In the genomic region with DNA sequence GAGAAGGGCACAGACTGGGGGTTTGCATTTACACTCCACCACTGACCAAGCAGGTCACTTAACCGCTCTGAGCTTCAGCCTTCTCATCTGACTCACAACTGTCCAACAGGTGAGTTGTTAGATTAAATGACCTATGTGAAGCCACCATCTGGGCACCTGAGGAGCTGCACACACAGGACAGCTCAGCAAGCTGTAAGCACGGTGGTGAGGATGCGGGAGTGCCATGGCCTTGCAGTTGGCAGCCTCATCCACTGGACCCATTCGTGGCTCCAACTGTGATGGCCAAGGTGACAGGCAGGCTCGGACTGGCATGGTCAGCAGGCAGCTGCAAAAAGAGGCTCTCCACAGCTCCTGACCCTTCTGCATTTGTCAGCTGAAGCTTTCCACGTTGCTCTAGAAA, we compare ENCODE assay signal across 24 cellular contexts. TPM values are rescaled to one million over a fixed set of nuclear protein-coding genes. Genes with fewer than 3 reads are reported as not detected.
DNase-seq lines count a peak whose midpoint lies in the region; ATAC-seq and TF ChIP-seq lines count a peak whose summit lies in the region.
"Had no signal": no experiment of that assay in that cellular context is flagged by ENCODE, and none has a peak within 500 bp of the region (broad histone marks: within the 10 kb centered on the region; RNA-seq: fewer than 3 reads in every experiment).

No MANE protein-coding gene starts in this region.

- H3K4me3 Mint-ChIP-seq in endodermal cell: no peak overlapping the region
- H3K4me3 Mint-ChIP-seq: CD8-positive, alpha-beta T cell; T-cell had no signal

- peaks cover 5% of the 10 kb centered on the region for H3K9me3 Mint-ChIP-seq in endodermal cell
- H3K9me3 Mint-ChIP-seq: activated naive CD4-positive, alpha-beta T cell treated with anti-CD3 and anti-CD28 coated beads, Interleukin-2, amount 50 U/mL, for 72 hours; CD8-positive, alpha-beta T cell; T-cell had no signal

- H4K12ac ChIP-seq in trophoblast cell (ENCODE audit: low read depth, low read length): no peak overlapping the region

- H3K79me1 ChIP-seq in trophoblast cell (ENCODE audit: low read length): no peaks in the 10 kb centered on the region

- no peak overlapping the region for H2BK120ac ChIP-seq in trophoblast cell (ENCODE audit: insufficient read depth, low read length, poor library complexity)

- H3K4me3 ChIP-seq in endodermal cell (ENCODE audit: low read length) (no peak overlapping the region), trophoblast cell (ENCODE audit: low read depth, low read length) (no peak overlapping the region)
- H3K4me3 ChIP-seq: heart right ventricle, skin epidermis, upper lobe of left lung had no signal

- no peak overlapping the region for H2AK5ac ChIP-seq in trophoblast cell (ENCODE audit: low read length)

- H3K27me3 ChIP-seq in endodermal cell (ENCODE audit: control insufficient read depth, insufficient read depth, low read length, poor library complexity, severe bottlenecking) (no peaks in the 10 kb centered on the region), trophoblast cell (ENCODE audit: insufficient read depth, low read length) (no peaks in the 10 kb centered on the region)
- H3K27me3 ChIP-seq: upper lobe of left lung had no signal

- H3K4me1 Mint-ChIP-seq in endodermal cell: peaks cover 14% of the 10 kb centered on the region
- H3K4me1 Mint-ChIP-seq: T-cell had no signal

- H3K9ac ChIP-seq in endodermal cell (ENCODE audit: extremely low read depth, low read length, poor library complexity, severe bottlenecking) (no peak overlapping the region), trophoblast cell (ENCODE audit: low read length) (no peak overlapping the region)

- DNase-seq in NCI-H146 (lab: John Stamatoyannopoulos, UW) (peak; percentile 48), NCI-H146 treated with DMSO at 0.1 percent for 48 hours (lab: John Stamatoyannopoulos, UW; ENCODE audit: unreplicated experiment) (no peak), NCI-H69 (lab: John Stamatoyannopoulos, UW) (peak; percentile 2), endodermal cell (peak; percentile 60), trophoblast cell (peak; percentile 37 to 69), NCI-H2081 treated with DMSO at 0.1 percent for 48 hours (lab: John Stamatoyannopoulos, UW) (no peak)
- no peak for DNase-seq in stimulated activated CD4-positive, alpha-beta T cell treated with anti-CD3 and anti-CD28 coated beads, Interleukin-2, amount 100 ng/mL, for 24 hours
- DNase-seq: activated CD4-positive, alpha-beta T cell treated with anti-CD3 and anti-CD28 coated beads for 4 hours; aorta; CD8-positive, alpha-beta T cell; cerebellar nuclear complex; DMS79; heart right ventricle; IMR-90; NCI-H1417; NCI-H2171 treated with DMSO at 0.1 percent for 48 hours; SIG-M5; stimulated activated CD4-positive, alpha-beta T cell treated with anti-CD3 and anti-CD28 coated beads, Interleukin-4, amount 100 ng/mL, for 24 hours; T-cell; upper lobe of left lung had no signal

- no peak overlapping the region for H3K4me2 ChIP-seq in trophoblast cell (ENCODE audit: low read length)

- H4K91ac ChIP-seq in trophoblast cell (ENCODE audit: low read depth, low read length): no peak overlapping the region

- no peak overlapping the region for H2BK5ac ChIP-seq in trophoblast cell (ENCODE audit: low read depth, low read length, poor library complexity)

- H2AFZ ChIP-seq in trophoblast cell (ENCODE audit: insufficient read depth, low read length, poor library complexity): no peak overlapping the region

- ATAC-seq in HG02759 (IDR thresholded peaks at IDR 0.05; ENCODE audit: unreplicated experiment): no peak
- ATAC-seq: activated naive CD4-positive, alpha-beta T cell treated with anti-CD3 and anti-CD28 coated beads, Interleukin-2, amount 50 U/mL, for 72 hours; CD8-positive, alpha-beta T cell; heart right ventricle; T-cell had no signal

- no peak overlapping the region for H3K23ac ChIP-seq in trophoblast cell (ENCODE audit: low read length)

- no peaks in the 10 kb centered on the region for H3K9me3 ChIP-seq in endodermal cell (ENCODE audit: control insufficient read depth, low read length)
- no peaks in the 10 kb centered on the region for H3K9me3 ChIP-seq in trophoblast cell (ENCODE audit: insufficient read depth, low read depth, low read length)
- H3K9me3 ChIP-seq: heart right ventricle, upper lobe of left lung had no signal

- WGBS in endodermal cell (ENCODE audit: insufficient coverage in 1 of 2, insufficient read length in 1 of 2), 2 experiments: 83 to 89% methylated on average over 4 to 6 of the region's 6 CpGs
- WGBS in trophoblast cell (ENCODE audit: extremely low coverage, insufficient coverage, insufficient read length): no CpG with 5 or more reads among the region's 6 CpGs

- no peak overlapping the region for H3K18ac ChIP-seq in trophoblast cell (ENCODE audit: low read length)

- H3K27ac ChIP-seq in endodermal cell (ENCODE audit: low read depth, low read length) (no peak overlapping the region), trophoblast cell (ENCODE audit: low read depth, low read length) (no peak overlapping the region)
- H3K27ac ChIP-seq: 22Rv1, heart right ventricle, skin epidermis, upper lobe of left lung had no signal

- H3K36me3 Mint-ChIP-seq in endodermal cell (ENCODE audit: low read depth): no peaks in the 10 kb centered on the region
- H3K36me3 Mint-ChIP-seq: activated naive CD4-positive, alpha-beta T cell treated with anti-CD3 and anti-CD28 coated beads, Interleukin-2, amount 50 U/mL, for 72 hours; CD8-positive, alpha-beta T cell; T-cell had no signal

- H3K27ac Mint-ChIP-seq in endodermal cell: no peak overlapping the region
- H3K27ac Mint-ChIP-seq: CD8-positive, alpha-beta T cell; T-cell had no signal

- no peak overlapping the region for H3K4ac ChIP-seq in trophoblast cell (ENCODE audit: low read depth, low read length)

- no peaks in the 10 kb centered on the region for H3K79me2 ChIP-seq in trophoblast cell (ENCODE audit: control insufficient read depth, insufficient read depth, low read length, poor library complexity)

- peaks cover 5% of the 10 kb centered on the region for H3K4me1 ChIP-seq in endodermal cell (ENCODE audit: control insufficient read depth, insufficient read depth, low read length)
- H3K4me1 ChIP-seq in trophoblast cell (ENCODE audit: control insufficient read depth in 1 of 2, insufficient read depth in 2 of 2, low read length in 2 of 2): no peaks in the 10 kb centered on the region
- H3K4me1 ChIP-seq: heart right ventricle, upper lobe of left lung had no signal

- TF ChIP-seq CTCF in endodermal cell (conservative IDR thresholded peaks at IDR 0.05): peak; percentile 44

- H4K8ac ChIP-seq in trophoblast cell (ENCODE audit: low read depth, low read length): no peak overlapping the region

- peaks cover 7% of the 10 kb centered on the region for H3K27me3 Mint-ChIP-seq in endodermal cell (ENCODE audit: insufficient read depth)

- H3K14ac ChIP-seq in trophoblast cell (ENCODE audit: low read length): no peak overlapping the region

- no peak overlapping the region for H2BK12ac ChIP-seq in trophoblast cell (ENCODE audit: low read length)

- H3K36me3 ChIP-seq in endodermal cell (ENCODE audit: control insufficient read depth, insufficient read depth, low read length): no peaks in the 10 kb centered on the region
- no peaks in the 10 kb centered on the region for H3K36me3 ChIP-seq in trophoblast cell (ENCODE audit: control insufficient read depth in 1 of 2, insufficient read depth in 2 of 2, low read length in 2 of 2)
- H3K36me3 ChIP-seq: heart right ventricle, upper lobe of left lung had no signal

RNA-seq across cellular contexts. Expression of a gene that starts 23.3 kb away (rescaled TPM):
- 10 to 100 TPM; 21.7 to 22.0 TPM for total RNA-seq in endodermal cell
- 18.1 TPM for polyA plus RNA-seq in endodermal cell (2013, experiment 1 of 2)
- polyA plus RNA-seq in endodermal cell (2013, experiment 2 of 2): 18.5 TPM
- 19.5 and 19.6 TPM in 2 replicates for polyA plus RNA-seq in trophoblast cell (2013)

RNA-seq across cellular contexts. Expression of a gene that starts 51.1 kb away (rescaled TPM):
- 10 to 100 TPM; 56.1 to 70.4 TPM for total RNA-seq in endodermal cell
- polyA plus RNA-seq in endodermal cell (2013, experiment 1 of 2): 53.0 TPM
- 55.3 TPM for polyA plus RNA-seq in endodermal cell (2013, experiment 2 of 2)
- 18.1 and 18.4 TPM in 2 replicates for polyA plus RNA-seq in trophoblast cell (2013)

Comparison
In these comparisons a context has a peak if more than half of its experiments do, and no peak if none do; other contexts are left out.
1. DNase-seq: peak in NCI-H146 (single experiment), NCI-H69 (single experiment), endodermal cell (single experiment) and trophoblast cell (2 of 2); none in NCI-H146 treated with DMSO at 0.1 percent for 48 hours (single experiment), stimulated activated CD4-positive, alpha-beta T cell treated with anti-CD3 and anti-CD28 coated beads, Interleukin-2, amount 100 ng/mL, for 24 hours (0 of 2) and NCI-H2081 treated with DMSO at 0.1 percent for 48 hours (single experiment).